In the genomic region with DNA sequence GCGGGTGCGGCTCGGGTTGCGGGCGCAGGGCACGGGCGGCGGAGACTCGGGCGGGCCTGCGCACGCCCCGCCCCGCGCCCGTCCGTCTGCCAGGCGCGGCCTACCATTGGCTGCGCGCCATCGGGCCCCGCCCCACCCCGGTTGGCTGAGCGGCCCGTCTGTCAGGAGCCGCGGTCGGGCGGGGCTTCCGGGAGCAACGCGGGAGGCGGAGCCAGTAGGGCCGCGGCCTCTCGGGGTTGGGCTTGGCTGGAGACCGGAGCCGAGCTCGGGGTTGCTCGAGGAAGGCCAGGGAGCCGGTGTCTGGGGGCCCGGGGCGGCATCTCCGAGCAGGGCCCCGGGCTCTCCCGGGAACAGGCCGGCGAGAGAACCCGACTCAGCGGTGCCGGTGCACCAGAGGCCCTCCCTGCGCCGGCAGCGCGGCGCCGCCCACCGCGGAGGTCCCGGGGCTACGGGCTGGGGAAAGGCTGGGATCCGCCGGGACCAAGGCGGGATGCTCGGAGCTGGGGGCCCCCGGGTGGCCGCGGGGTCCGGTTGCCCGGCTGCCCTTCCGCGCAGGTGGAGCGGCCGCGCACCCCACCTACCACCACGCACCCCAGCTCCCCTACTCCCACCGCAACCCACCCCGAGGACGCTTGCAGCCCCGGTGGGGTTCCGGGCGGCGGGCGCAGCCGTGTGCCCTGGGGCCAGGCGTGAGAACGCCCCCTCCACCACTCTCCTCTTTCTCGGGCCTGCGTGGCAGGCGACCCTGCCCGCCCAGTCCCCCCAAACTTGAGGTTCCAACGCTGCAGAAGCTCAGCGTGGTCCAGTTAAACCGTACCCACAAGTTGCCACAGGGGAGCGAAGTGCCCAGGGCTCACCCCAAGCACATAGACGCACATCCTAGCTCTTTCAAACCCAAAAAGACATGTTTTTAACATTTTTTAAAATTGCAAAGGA, we compare ENCODE assay signal across 8 cellular contexts. TPM values are rescaled to one million over a fixed set of nuclear protein-coding genes. Genes with fewer than 3 reads are reported as not detected.
DNase-seq lines count a peak whose midpoint lies in the region; ATAC-seq and TF ChIP-seq lines count a peak whose summit lies in the region.

A gene (minus strand): TSS at position 58 of the 936 bp plus-strand sequence.

- peaks cover 24 to 34% (median 31%) of the 10 kb centered on the region in 11 experiments for H3K36me3 ChIP-seq in BLaER1 treated with 17β-estradiol and CSF1 and Interleukin-3, amounts not matched to agents 10 nM and 100 nM

- WGBS in lower leg skin, 2 donors = 3 to 4% methylated on average over 27 to 58 of the region's 97 CpGs

- H3K4me1 ChIP-seq in BLaER1 treated with 17β-estradiol and CSF1 and Interleukin-3, amounts not matched to agents 10 nM and 100 nM = peaks cover 45 to 63% (median 57%) of the 10 kb centered on the region in 10 experiments

- peak within 1 kb of the TSS; percentile 78 to 97 (median 90) for H3K4me3 ChIP-seq in BLaER1 treated with 17β-estradiol and CSF1 and Interleukin-3, amounts not matched to agents 10 nM and 100 nM
- H3K4me3 ChIP-seq in lower leg skin (ENCODE audit: low read depth, poor library complexity, severe bottlenecking) = peak within 1 kb of the TSS; percentile 43

- no peak for TF ChIP-seq POLR2A in lower leg skin (IDR thresholded peaks at IDR 0.05)

- ATAC-seq in GM19372 (IDR thresholded peaks at IDR 0.05; ENCODE audit: low read depth, unreplicated experiment) = peak; percentile 65
- ATAC-seq in HG03558 (IDR thresholded peaks at IDR 0.05; ENCODE audit: extremely low read depth, unreplicated experiment) = peak; percentile 55

- H3K4me2 ChIP-seq in BLaER1 treated with 17β-estradiol and CSF1 and Interleukin-3, amounts not matched to agents 10 nM and 100 nM = peak within 1 kb of the TSS; percentile 96 to 100 (median 98)

- H3K9me3 ChIP-seq in BLaER1 treated with 17β-estradiol and CSF1 and Interleukin-3, amounts not matched to agents 10 nM and 100 nM (replicated peaks in 1 of 11) = no peaks in the 10 kb centered on the region

- no peaks in the 10 kb centered on the region for H3K27me3 ChIP-seq in BLaER1 treated with 17β-estradiol and CSF1 and Interleukin-3, amounts not matched to agents 10 nM and 100 nM

- H3K27ac ChIP-seq in BLaER1 treated with 17β-estradiol and CSF1 and Interleukin-3, amounts not matched to agents 10 nM and 100 nM = peak within 1 kb of the TSS; percentile 73 to 97 (median 94)

- peak within 1 kb of the TSS; percentile 83 to 94 (median 90) for H3K9ac ChIP-seq in BLaER1 treated with 17β-estradiol and CSF1 and Interleukin-3, amounts not matched to agents 10 nM and 100 nM

- intact Hi-C loops in lower leg skin (cut with DNase I; ENCODE audit: low total_unique reads) = no loop called here

- H4K20me1 ChIP-seq in BLaER1 treated with 17β-estradiol and CSF1 and Interleukin-3, amounts not matched to agents 10 nM and 100 nM = peaks cover 34 to 45% (median 39%) of the 10 kb centered on the region in 11 experiments

- no peak for TF ChIP-seq CTCF in lower leg skin (IDR thresholded peaks at IDR 0.05)

- DNase-seq in NCI-H82 (lab: John Stamatoyannopoulos, UW) (peak; percentile 93), dermis microvascular lymphatic vessel endothelial cell (ENCODE audit: low read depth in 2 of 2) (peak; percentile 77 to 96), lower leg skin (ENCODE audit: low spot score in 2 of 2) (peak; percentile 91 to 99)
- DNase-seq in activated CD4-positive, alpha-beta T cell treated with anti-CD3 and anti-CD28 coated beads, Interleukin-2, amount 50 U/mL, for 48 hours = peak; percentile 95
- peak; percentile 94 to 98 for DNase-seq in stimulated activated CD4-positive, alpha-beta T cell treated with anti-CD3 and anti-CD28 coated beads, Interleukin-4, amount 100 ng/mL, for 4 hours

RNA-seq across cellular contexts. Expression of the gene that starts here (rescaled TPM):
- total RNA-seq in dermis microvascular lymphatic vessel endothelial cell (43.7 and 50.6 TPM in 2 replicates), lower leg skin (100 to 1,000 TPM in 3 of 4 donors, 10 to 100 TPM in 1; 98.5 to 196 (median 117) TPM)

Comparison
In these comparisons a context has a peak if more than half of its experiments do, and no peak if none do; other contexts are left out.
1. Peak in every context shown above with its lines: DNase-seq, ATAC-seq, H3K4me3 ChIP-seq and H3K27ac ChIP-seq.